In genomic region chr17:82019905-82020873, GRCh38 we compare ENCODE assay signal across 8 cellular contexts. TPM values are rescaled to one million over a fixed set of nuclear protein-coding genes. Genes with fewer than 3 reads are reported as not detected.
A peak's percentile ranks its signal among the peaks of the same experiment; 100 is the strongest.
DNase-seq lines count a peak whose midpoint lies in the region; ATAC-seq and FAIRE-seq lines count a peak whose summit lies in the region.

No MANE protein-coding gene starts in this region.

- no peaks in the 10 kb centered on the region for H3K9me3 Mint-ChIP-seq in activated naive CD8-positive, alpha-beta T cell treated with anti-CD3 and anti-CD28 coated beads, Interleukin-2, amount 50 U/mL, for 24 hours

- peak overlapping the region; percentile 96 for H3K4me2 ChIP-seq in Karpas-422 (ENCODE audit: low read depth, low read length, poor library complexity, severe bottlenecking)

- H3K36me3 ChIP-seq in Karpas-422 (ENCODE audit: insufficient read depth, low read length) = no peaks in the 10 kb centered on the region

- peaks cover 4% of the 10 kb centered on the region for H3K36me3 Mint-ChIP-seq in activated naive CD8-positive, alpha-beta T cell treated with anti-CD3 and anti-CD28 coated beads, Interleukin-2, amount 50 U/mL, for 24 hours (ENCODE audit: low read depth)

- H3K79me2 ChIP-seq in Karpas-422 (ENCODE audit: low read length) = peaks cover 26% of the 10 kb centered on the region

- H3K9me3 ChIP-seq in Karpas-422 (ENCODE audit: low read length) = no peaks in the 10 kb centered on the region

- ATAC-seq in activated naive CD8-positive, alpha-beta T cell treated with anti-CD3 and anti-CD28 coated beads, Interleukin-2, amount 50 U/mL, for 24 hours = no peak
- no peak for ATAC-seq in HG03378 (IDR thresholded peaks at IDR 0.05; ENCODE audit: unreplicated experiment)

- peaks cover 3% of the 10 kb centered on the region; the same call in 1 of the 2 replicates for H4K20me1 ChIP-seq in Karpas-422 (ENCODE audit: insufficient read depth, low read depth, low read length)

- peaks cover 30% of the 10 kb centered on the region for H3K4me1 ChIP-seq in Karpas-422 (ENCODE audit: low read length)

- H3K9ac ChIP-seq in Karpas-422 (ENCODE audit: low read length) = peak overlapping the region; percentile 97; the same call in 1 of the 2 replicates

- peak overlapping the region; percentile 52 for H3K4me3 Mint-ChIP-seq in activated naive CD8-positive, alpha-beta T cell treated with anti-CD3 and anti-CD28 coated beads, Interleukin-2, amount 50 U/mL, for 24 hours

- H3K4me1 Mint-ChIP-seq in activated naive CD8-positive, alpha-beta T cell treated with anti-CD3 and anti-CD28 coated beads, Interleukin-2, amount 50 U/mL, for 24 hours = peaks cover 13% of the 10 kb centered on the region

- peak overlapping the region; percentile 98; the same call in 1 of the 2 replicates for H3K4me3 ChIP-seq in Karpas-422 (ENCODE audit: low read length)

- H2AFZ ChIP-seq in Karpas-422 (ENCODE audit: low read length) = no peak overlapping the region

- H3K27me3 ChIP-seq in Karpas-422 (ENCODE audit: low read length) = no peaks in the 10 kb centered on the region

- H3K27ac ChIP-seq in Karpas-422 (ENCODE audit: low read length) = no peak overlapping the region

- DNase-seq in COLO668 (lab: John Stamatoyannopoulos, UW; ENCODE audit: unreplicated experiment) = peak; percentile 45
- peak; percentile 90 for DNase-seq in Karpas-422
- peak in 4 of 5 donors; percentile 48 to 64 (median 56) for DNase-seq in T-helper 1 cell
- peak; percentile 86 for DNase-seq in activated naive CD8-positive, alpha-beta T cell treated with anti-CD3 and anti-CD28 coated beads, Interleukin-2, amount 50 U/mL, for 24 hours
- DNase-seq in iris pigment epithelial cell (ENCODE audit: low read depth) = peak; percentile 36
- peak; percentile 27 for DNase-seq in stimulated activated CD8-positive, alpha-beta memory T cell treated with anti-CD3 and anti-CD28 coated beads, Interleukin-12 subunit alpha, Interleukin-12 subunit beta, amount 100 ng/mL, for 4 hours (ENCODE audit: low read depth)
- DNase-seq in frontal cortex (ENCODE audit: low spot score in 2 of 2) = no peak

- FAIRE-seq in frontal cortex (lab: Jason Lieb, UNC) = no peak

- H3K9me2 ChIP-seq in Karpas-422 (replicated peaks; ENCODE audit: insufficient read depth, low read length) = no peaks in the 10 kb centered on the region

- no peaks in the 10 kb centered on the region for H3K27me3 Mint-ChIP-seq in activated naive CD8-positive, alpha-beta T cell treated with anti-CD3 and anti-CD28 coated beads, Interleukin-2, amount 50 U/mL, for 24 hours

- no peak overlapping the region for H3K27ac Mint-ChIP-seq in activated naive CD8-positive, alpha-beta T cell treated with anti-CD3 and anti-CD28 coated beads, Interleukin-2, amount 50 U/mL, for 24 hours

RNA-seq across cellular contexts. Expression of gene CENPX, which starts 2.5 kb away (rescaled TPM):
- 51.4 and 69.3 TPM in 2 replicates for total RNA-seq in Karpas-422 (2014; rRNA removed; shearing (Covaris generic); ENCODE audit: low replicate concordance)
- total RNA-seq in frontal cortex = 31.0 TPM

RNA-seq across cellular contexts. Expression of gene LRRC45, which starts 2.9 kb away (rescaled TPM):
- total RNA-seq in Karpas-422 (2014; rRNA removed; shearing (Covaris generic); ENCODE audit: low replicate concordance) = 13.3 and 20.2 TPM in 2 replicates
- 14.3 TPM for total RNA-seq in frontal cortex

RNA-seq across cellular contexts. Expression of gene RAC3, which starts 11.3 kb away (rescaled TPM):
- 9.6 and 9.7 TPM in 2 replicates for total RNA-seq in Karpas-422 (2014; rRNA removed; shearing (Covaris generic); ENCODE audit: low replicate concordance)
- total RNA-seq in frontal cortex = 110 TPM

RNA-seq across cellular contexts. Expression of gene DCXR, which starts 17.3 kb away (rescaled TPM):
- 103 and 164 TPM in 2 replicates for total RNA-seq in Karpas-422 (2014; rRNA removed; shearing (Covaris generic); ENCODE audit: low replicate concordance)
- 25.7 TPM for total RNA-seq in frontal cortex

RNA-seq across cellular contexts. Expression of gene RFNG, which starts 31.4 kb away (rescaled TPM):
- 16.5 and 26.8 TPM in 2 replicates for total RNA-seq in Karpas-422 (2014; rRNA removed; shearing (Covaris generic); ENCODE audit: low replicate concordance)
- total RNA-seq in frontal cortex = 21.2 TPM

Comparison
In these comparisons a context has a peak if more than half of its experiments do, and no peak if none do; other contexts are left out.
1. DNase-seq: peak in COLO668 (single experiment), Karpas-422 (single experiment), T-helper 1 cell (4 of 5), activated naive CD8-positive, alpha-beta T cell treated with anti-CD3 and anti-CD28 coated beads, Interleukin-2, amount 50 U/mL, for 24 hours (single experiment), iris pigment epithelial cell (single experiment) and stimulated activated CD8-positive, alpha-beta memory T cell treated with anti-CD3 and anti-CD28 coated beads, Interleukin-12 subunit alpha, Interleukin-12 subunit beta, amount 100 ng/mL, for 4 hours (single experiment); none in frontal cortex (0 of 2).
2. RNA of gene RAC3, which starts 11.3 kb away (total RNA-seq): 110 TPM in frontal cortex (single experiment); 9.6 to 9.7 TPM in Karpas-422; every median in the first group is over 10 times any median in the second.